Comparison of ENCODE assay signal across 1 cellular context in genomic region chr7:43674559-43675436, GRCh38.
TF ChIP-seq lines count a peak whose summit lies in the region.

No MANE protein-coding gene starts in this region.

TF ChIP-seq in K562, 482 proteins besides CTCF, POLR2A, EP300 and RAD21 (continued from another document and continues in another):
- TF ChIP-seq E2F4 (CRISPR knock-in tag; IDR thresholded peaks at IDR 0.05; ENCODE audit: low read depth) (no peak), ZBTB26 (CRISPR knock-in tag; IDR thresholded peaks at IDR 0.05) (no peak), POLR2AphosphoS5 (IDR thresholded peaks at IDR 0.05; ENCODE audit: control insufficient read depth, insufficient read depth, low read depth, low read length) (no peak), ZNF316 (IDR thresholded peaks at IDR 0.05) (peak; percentile 98), LEF1 (IDR thresholded peaks at IDR 0.05) (0 out of 2 replicates have a peak, but pooled peaks have one; percentile 43), DLX4 (CRISPR knock-in tag; IDR thresholded peaks at IDR 0.05) (no peak), ARID4B (CRISPR knock-in tag; IDR thresholded peaks at IDR 0.05) (no peak), SRF (CRISPR knock-in tag; IDR thresholded peaks at IDR 0.05) (no peak), ZNF830 (CRISPR knock-in tag; IDR thresholded peaks at IDR 0.05) (no peak), ZNF398 (CRISPR knock-in tag; IDR thresholded peaks at IDR 0.05) (no peak), FOSL1 (tag; conservative IDR thresholded peaks at IDR 0.05) (peak; percentile 79), USF1 (CRISPR knock-in tag; IDR thresholded peaks at IDR 0.05) (no peak), TAF15 (IDR thresholded peaks at IDR 0.05; ENCODE audit: low read depth, low read length) (no peak), SMARCE1 (IDR thresholded peaks at IDR 0.05) (peak; percentile 67; the same call in 1 of the 2 replicates), ZNF384 (IDR thresholded peaks at IDR 0.05; ENCODE audit: low read depth, low read length) (no peak), FOXK2 (conservative IDR thresholded peaks at IDR 0.05 in 1 of 2, IDR thresholded peaks at IDR 0.05 in 1 of 2; ENCODE audit: low read depth in 2 of 2) (0 out of 4 replicates have a peak, but pooled peaks of 1 of the 2 experiments have one; percentile 25), NFE2L1 (tag; IDR thresholded peaks at IDR 0.05; ENCODE audit: borderline replicate concordance, low read depth) (peak; percentile 66; the same call in 1 of the 2 replicates), GABPB2 (CRISPR knock-in tag; conservative IDR thresholded peaks at IDR 0.05) (no peak), ZNF592 (IDR thresholded peaks at IDR 0.05) (peak; percentile 74), ZNF224 (CRISPR knock-in tag; IDR thresholded peaks at IDR 0.05) (no peak), FIP1L1 (IDR thresholded peaks at IDR 0.05; ENCODE audit: low read depth, low read length, poor library complexity, severe bottlenecking) (no peak), TSC22D4 (tag; IDR thresholded peaks at IDR 0.05) (no peak), ZNF217 (CRISPR knock-in tag; IDR thresholded peaks at IDR 0.05) (no peak), ZNF436 (CRISPR knock-in tag; IDR thresholded peaks at IDR 0.05) (no peak), HMBOX1 (IDR thresholded peaks at IDR 0.05) (no peak; the same call in 1 of the 2 replicates), AFF1 (IDR thresholded peaks at IDR 0.05; ENCODE audit: low read depth in 1 of 2, partially characterized antibody in 2 of 2) (no peak), MED1 (CRISPR knock-in tag; IDR thresholded peaks at IDR 0.05; ENCODE audit: borderline replicate concordance) (no peak), ZC3H4 (CRISPR knock-in tag; IDR thresholded peaks at IDR 0.05; ENCODE audit: borderline replicate concordance) (no peak), DPF2 (IDR thresholded peaks at IDR 0.05) (peak; percentile 79), ZFP30 (CRISPR knock-in tag; IDR thresholded peaks at IDR 0.05; ENCODE audit: borderline replicate concordance) (no peak), ZNF668 (CRISPR knock-in tag; IDR thresholded peaks at IDR 0.05) (no peak), ZFPM2 (CRISPR knock-in tag; IDR thresholded peaks at IDR 0.05) (no peak), SMARCA5 (IDR thresholded peaks at IDR 0.05) (peak; percentile 84; the same call in 1 of the 2 replicates), THRAP3 (IDR thresholded peaks at IDR 0.05; ENCODE audit: borderline replicate concordance) (no peak), KHSRP (IDR thresholded peaks at IDR 0.05) (no peak), GATAD2B (IDR thresholded peaks at IDR 0.05; ENCODE audit: borderline replicate concordance) (no peak), SOX6 (IDR thresholded peaks at IDR 0.05) (peak; percentile 38; the same call in 1 of the 2 replicates), TFAM (CRISPR knock-in tag; conservative IDR thresholded peaks at IDR 0.05) (no peak), ZHX1 (conservative IDR thresholded peaks at IDR 0.05; ENCODE audit: low read length) (no peak)
